Comparison of ENCODE assay signal across 28 cellular contexts in the genomic region with DNA sequence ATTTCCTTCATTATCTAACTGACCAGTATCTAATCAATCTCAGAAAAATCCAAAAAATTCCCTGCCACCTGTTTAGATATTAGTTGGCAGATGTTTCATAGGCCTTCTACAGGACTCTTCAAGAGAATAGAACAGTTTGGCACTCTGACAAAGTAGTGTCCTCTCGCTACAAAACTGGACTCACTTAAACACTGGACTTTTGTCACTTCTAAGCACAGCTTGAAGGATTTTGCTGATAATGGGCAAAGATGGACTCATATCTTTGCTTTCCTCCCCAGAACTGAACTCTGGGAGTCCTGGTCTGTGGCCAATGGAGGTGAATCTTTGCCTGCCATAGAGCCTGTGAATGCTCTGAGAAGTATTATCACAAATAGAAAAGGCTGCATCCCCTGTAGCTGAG.
"Had no signal": no experiment of that assay in that cellular context is flagged by ENCODE, and none has a peak within 500 bp of the region (broad histone marks: within the 10 kb centered on the region; RNA-seq: fewer than 3 reads in every experiment).

No MANE protein-coding gene starts in this region.

- H3K9me3 ChIP-seq: ascending aorta, MG63, SJSA1, SK-N-SH had no signal

- H3K27ac ChIP-seq: ascending aorta, cardiac muscle cell, SJSA1 had no signal

- H3K4me2 ChIP-seq: SK-N-SH had no signal

- H3K4me1 ChIP-seq: ascending aorta had no signal

- DNase-seq: activated CD4-positive, alpha-beta T cell treated with anti-CD3 and anti-CD28 coated beads, Interleukin-2, amount 10 ng/mL, durations not matched to agents 24 days and 14 days; activated CD4-positive, alpha-beta T cell treated with anti-CD3 and anti-CD28 coated beads, Interleukin-2, amount 50 U/mL, for 4 hours; activated CD8-positive, alpha-beta T cell treated with anti-CD3 and anti-CD28 coated beads for 36 hours; activated effector memory CD4-positive, alpha-beta T cell treated with anti-CD3 and anti-CD28 coated beads, Interleukin-2, amount 50 U/mL, for 16 hours; activated naive CD4-positive, alpha-beta T cell; activated naive CD4-positive, alpha-beta T cell treated with anti-CD3 and anti-CD28 coated beads, Interleukin-2, amount 50 U/mL, for 16 hours; activated naive CD8-positive, alpha-beta T cell treated with anti-CD3 and anti-CD28 coated beads for 36 hours; activated T-cell treated with anti-CD3 and anti-CD28 coated beads, Interleukin-2, amount 50 U/mL, for 1 hour; activated T-cell treated with anti-CD3 and anti-CD28 coated beads, Interleukin-2, amount 50 U/mL, for 72 hours; amniotic stem cell; Kasumi-1; KG1; MG63; NCI-H1048; NCI-H1417; NCI-H146; NCI-H187 treated with DMSO at 0.1 percent for 48 hours; NCI-H2081 treated with DMSO at 0.1 percent for 48 hours; NCI-H226; NCI-H446 treated with DMSO at 0.1 percent for 48 hours; NCI-H524 treated with DMSO at 0.1 percent for 48 hours; SHP77; SK-N-SH had no signal

- H3K4me3 ChIP-seq: ascending aorta, cardiac muscle cell, MG63, SJSA1 had no signal

- ATAC-seq: activated CD8-positive, alpha-beta T cell treated with anti-CD3 and anti-CD28 coated beads for 36 hours; activated T-cell treated with anti-CD3 and anti-CD28 coated beads, Interleukin-2, amount 50 U/mL, for 72 hours; activated T-helper 17 cell treated with anti-CD3 and anti-CD28 coated beads, Interleukin-2, amount 50 U/mL, for 72 hours; Panc1 had no signal

- H3K9ac ChIP-seq: SK-N-SH had no signal

- H3K27me3 ChIP-seq: ascending aorta, cardiac muscle cell, MG63, SJSA1 had no signal
